1 cellular context compared by ENCODE assay signal in genomic region chr9:86354048-86354881, GRCh38.
TF ChIP-seq lines count a peak whose summit lies in the region.

Gene TUT7 (minus strand): TSS chr9:86354410. CDS start chr9:86353199, 1,211 bp downstream.

TF ChIP-seq in HepG2, 621 proteins besides CTCF, POLR2A, EP300 and RAD21 (continued from another document and continues in another):
- TF ChIP-seq MXD3 (CRISPR knock-in tag; IDR thresholded peaks at IDR 0.05) (peak; percentile 62; the same call in 1 of the 2 replicates), TCF12 (IDR thresholded peaks at IDR 0.05) (no peak), TCF12 (CRISPR knock-in tag; IDR thresholded peaks at IDR 0.05) (peak; percentile 93), MYNN (CRISPR knock-in tag; IDR thresholded peaks at IDR 0.05; ENCODE audit: low read depth) (no peak), ZMYM3 (CRISPR knock-in tag; IDR thresholded peaks at IDR 0.05) (no peak), ZFP62 (CRISPR knock-in tag; IDR thresholded peaks at IDR 0.05) (no peak), BHLHE40 (IDR thresholded peaks at IDR 0.05; ENCODE audit: low read length) (no peak; the same call in 1 of the 2 replicates), ESRRA (CRISPR knock-in tag; IDR thresholded peaks at IDR 0.05; ENCODE audit: low read depth) (no peak; the same call in 1 of the 2 replicates), ATF3 (CRISPR knock-in tag; IDR thresholded peaks at IDR 0.05) (no peak), ZNF343 (CRISPR knock-in tag; IDR thresholded peaks at IDR 0.05) (0 out of 2 replicates have a peak, but pooled peaks have one; percentile 86), DNMT1 (CRISPR knock-in tag; IDR thresholded peaks at IDR 0.05) (no peak), PLSCR1 (CRISPR knock-in tag; IDR thresholded peaks at IDR 0.05; ENCODE audit: borderline replicate concordance) (no peak), POLR2AphosphoS5 (IDR thresholded peaks at IDR 0.05; ENCODE audit: low read depth, low read length) (peak; percentile 84), ARNT2 (CRISPR knock-in tag; IDR thresholded peaks at IDR 0.05; ENCODE audit: low read depth) (peak; percentile 84), ZNF18 (CRISPR knock-in tag; IDR thresholded peaks at IDR 0.05; ENCODE audit: insufficient replicate concordance) (peak; percentile 90), ARNT (IDR thresholded peaks at IDR 0.05) (no peak), FUBP1 (CRISPR knock-in tag; IDR thresholded peaks at IDR 0.05; ENCODE audit: borderline replicate concordance) (no peak), ETS1 (CRISPR knock-in tag; IDR thresholded peaks at IDR 0.05) (no peak), XRCC5 (optimal IDR thresholded peaks at IDR 0.05; ENCODE audit: low read length) (peak; percentile 69), HNF4G (IDR thresholded peaks at IDR 0.05; ENCODE audit: borderline replicate concordance, low read depth, low read length) (no peak), HNF4G (CRISPR knock-in tag; IDR thresholded peaks at IDR 0.05; ENCODE audit: borderline replicate concordance, low read depth) (no peak; the same call in 1 of the 2 replicates), ZGPAT (CRISPR knock-in tag; IDR thresholded peaks at IDR 0.05) (peak; percentile 65), ZNF275 (CRISPR knock-in tag; IDR thresholded peaks at IDR 0.05; ENCODE audit: borderline replicate concordance) (peak; percentile 77; the same call in 1 of the 2 replicates), ZNF790 (CRISPR knock-in tag; IDR thresholded peaks at IDR 0.05; ENCODE audit: borderline replicate concordance) (peak; percentile 67; the same call in 1 of the 2 replicates), DMTF1 (CRISPR knock-in tag; IDR thresholded peaks at IDR 0.05) (no peak), SIX4 (CRISPR knock-in tag; IDR thresholded peaks at IDR 0.05) (no peak), MAX (IDR thresholded peaks at IDR 0.05) (peak; percentile 59), RXRB (CRISPR knock-in tag; IDR thresholded peaks at IDR 0.05; ENCODE audit: borderline replicate concordance) (peak; percentile 39), PAXIP1 (CRISPR knock-in tag; conservative IDR thresholded peaks at IDR 0.05) (peak; percentile 60), ZSCAN20 (CRISPR knock-in tag; IDR thresholded peaks at IDR 0.05; ENCODE audit: borderline replicate concordance) (peak; percentile 52; the same call in 1 of the 2 replicates), NRL (CRISPR knock-in tag; IDR thresholded peaks at IDR 0.05; ENCODE audit: borderline replicate concordance) (peak; percentile 68; the same call in 1 of the 2 replicates), USF2 (IDR thresholded peaks at IDR 0.05; ENCODE audit: low read depth, low read length) (no peak), USF2 (CRISPR knock-in tag; IDR thresholded peaks at IDR 0.05; ENCODE audit: borderline replicate concordance) (no peak), KDM1A (CRISPR knock-in tag; IDR thresholded peaks at IDR 0.05) (no peak), ZNF234 (CRISPR knock-in tag; conservative IDR thresholded peaks at IDR 0.05) (0 out of 2 replicates have a peak, but pooled peaks have one; percentile 11), NR0B2 (CRISPR knock-in tag; IDR thresholded peaks at IDR 0.05) (peak; percentile 59; the same call in 1 of the 2 replicates), GMEB1 (CRISPR knock-in tag; IDR thresholded peaks at IDR 0.05; ENCODE audit: borderline replicate concordance) (peak; percentile 95)
